Comparison of ENCODE assay signal across 15 cellular contexts in genomic region chr7:81857385-81857784, GRCh38.
"Had no signal": no experiment of that assay in that cellular context is flagged by ENCODE, and none has a peak within 500 bp of the region (broad histone marks: within the 10 kb centered on the region; RNA-seq: fewer than 3 reads in every experiment).

No MANE protein-coding gene starts in this region.

- H3K36me3 Mint-ChIP-seq: activated naive CD8-positive, alpha-beta T cell treated with anti-CD3 and anti-CD28 coated beads for 36 hours; naive B cell had no signal

- H3K27me3 ChIP-seq: ascending aorta, cardiac muscle cell, thyroid gland, uterus had no signal

- H3K4me3 Mint-ChIP-seq: activated naive CD8-positive, alpha-beta T cell treated with anti-CD3 and anti-CD28 coated beads for 36 hours; naive B cell had no signal

- H3K4me1 Mint-ChIP-seq: activated naive CD8-positive, alpha-beta T cell treated with anti-CD3 and anti-CD28 coated beads for 36 hours; naive B cell had no signal

- H3K27me3 Mint-ChIP-seq: activated naive CD8-positive, alpha-beta T cell treated with anti-CD3 and anti-CD28 coated beads for 36 hours; naive B cell had no signal

- H3K4me1 ChIP-seq: ascending aorta, thyroid gland, uterus had no signal

- H3K4me3 ChIP-seq: ascending aorta, cardiac muscle cell, smooth muscle cell, thyroid gland, uterus had no signal

- DNase-seq: activated CD4-positive, alpha-beta T cell treated with anti-CD3 and anti-CD28 coated beads, Interleukin-2, amount 50 U/mL, for 4 hours; activated CD4-positive, CD25-positive, alpha-beta regulatory T cell treated with anti-CD3 and anti-CD28 coated beads, Interleukin-2, amount 50 U/mL, for 72 hours; activated gamma-delta T cell treated with Interleukin-2 at 50 U/mL for 16 hours; activated naive CD8-positive, alpha-beta T cell treated with anti-CD3 and anti-CD28 coated beads for 36 hours; activated T-cell treated with anti-CD3 and anti-CD28 coated beads, Interleukin-2, amount 50 U/mL, for 48 hours; hippocampal formation; kidney glomerular epithelial cell; midbrain; naive B cell; right cardiac atrium; thyroid gland; uterus had no signal

- H3K27ac Mint-ChIP-seq: activated naive CD8-positive, alpha-beta T cell treated with anti-CD3 and anti-CD28 coated beads for 36 hours; naive B cell had no signal

- H3K9me3 ChIP-seq: ascending aorta, thyroid gland, uterus had no signal

- H3K36me3 ChIP-seq: ascending aorta, cardiac muscle cell, thyroid gland, uterus had no signal

- ATAC-seq: right cardiac atrium had no signal
